ENCODE assay signal across 24 cellular contexts in genomic region chr13:75236774-75237173, GRCh38.
"Had no signal": no experiment of that assay in that cellular context is flagged by ENCODE, and none has a peak within 500 bp of the region (broad histone marks: within the 10 kb centered on the region; RNA-seq: fewer than 3 reads in every experiment).

No MANE protein-coding gene starts in this region.

- H3K27me3 ChIP-seq: adrenal gland, gastrocnemius medialis, upper lobe of left lung had no signal

- H3K36me3 Mint-ChIP-seq: mesothelial cell of epicardium, natural killer cell had no signal

- H3K27ac ChIP-seq: adrenal gland, gastrocnemius medialis, left ventricle myocardium inferior, upper lobe of left lung had no signal

- H3K9me3 ChIP-seq: adrenal gland, gastrocnemius medialis, upper lobe of left lung had no signal

- H3K27ac Mint-ChIP-seq: activated B cell treated with CpG ODN at 0.5 μM for 24 hours; activated CD4-positive, alpha-beta T cell treated with anti-CD3 and anti-CD28 coated beads for 36 hours; activated naive CD8-positive, alpha-beta T cell; activated T-cell treated with anti-CD3 and anti-CD28 coated beads, Interleukin-2, amount 50 U/mL, for 24 hours; activated T-helper 17 cell treated with anti-CD3 and anti-CD28 coated beads, Interleukin-2, amount 50 U/mL, for 72 hours; dendritic cell treated with granulocyte-macrophage colony-stimulating factor and Interleukin-4, amounts not matched to agents 40 ng/mL and 50 ng/mL, for 4 days; mesothelial cell of epicardium; natural killer cell; progenitor cell of endocrine pancreas had no signal

- H3K27me3 Mint-ChIP-seq: activated T-cell treated with anti-CD3 and anti-CD28 coated beads, Interleukin-2, amount 50 U/mL, for 24 hours; dendritic cell treated with granulocyte-macrophage colony-stimulating factor and Interleukin-4, amounts not matched to agents 40 ng/mL and 50 ng/mL, for 4 days had no signal

- H3K4me3 ChIP-seq: adrenal gland, gastrocnemius medialis, left ventricle myocardium inferior, upper lobe of left lung had no signal

- H3K36me3 ChIP-seq: adrenal gland, gastrocnemius medialis, left ventricle myocardium inferior, upper lobe of left lung had no signal

- DNase-seq: activated B cell treated with CpG ODN at 0.5 μM for 24 hours; activated CD4-positive, alpha-beta T cell treated with anti-CD3 and anti-CD28 coated beads for 36 hours; activated CD4-positive, alpha-beta T cell treated with anti-CD3 and anti-CD28 coated beads, Interleukin-2, amount 50 U/mL, for 4 hours; activated CD8-positive, alpha-beta memory T cell treated with anti-CD3 and anti-CD28 coated beads for 24 hours; activated CD8-positive, alpha-beta memory T cell treated with anti-CD3 and anti-CD28 coated beads, Interleukin-2, amount 50 U/mL, for 4 hours; activated naive CD4-positive, alpha-beta T cell; activated T-cell treated with anti-CD3 and anti-CD28 coated beads, Interleukin-2, amount 50 U/mL, for 24 hours; adrenal gland; effector CD4-positive, alpha-beta T cell; gastrocnemius medialis; hippocampal formation; left ventricle myocardium inferior; natural killer cell; stimulated activated CD4-positive, alpha-beta T cell treated with anti-CD3 and anti-CD28 coated beads, Interleukin-12 subunit alpha, Interleukin-12 subunit beta, amount 100 ng/mL, for 4 hours; stimulated activated CD4-positive, alpha-beta T cell treated with anti-CD3 and anti-CD28 coated beads, Interleukin-4, amount 100 ng/mL, for 4 hours; stimulated activated naive CD8-positive, alpha-beta T cell treated with anti-CD3 and anti-CD28 coated beads, Interleukin-15, Interleukin-2, amounts not matched to agents 100 U/mL and 50 U/mL, for 24 hours; T-helper 9 cell; upper lobe of left lung had no signal

- H3K4me1 ChIP-seq: adrenal gland, gastrocnemius medialis, left ventricle myocardium inferior, upper lobe of left lung had no signal

- ATAC-seq: activated CD4-positive, alpha-beta T cell treated with anti-CD3 and anti-CD28 coated beads for 36 hours; activated T-helper 17 cell treated with anti-CD3 and anti-CD28 coated beads, Interleukin-2, amount 50 U/mL, for 72 hours; gastrocnemius medialis; natural killer cell; stimulated activated naive CD8-positive, alpha-beta T cell treated with anti-CD3 and anti-CD28 coated beads, Interleukin-15, Interleukin-2, amounts not matched to agents 100 U/mL and 50 U/mL, for 24 hours had no signal

- H3K4me1 Mint-ChIP-seq: activated B cell treated with CpG ODN at 0.5 μM for 24 hours; activated CD4-positive, alpha-beta T cell treated with anti-CD3 and anti-CD28 coated beads for 36 hours; activated T-helper 17 cell treated with anti-CD3 and anti-CD28 coated beads, Interleukin-2, amount 50 U/mL, for 72 hours; mesothelial cell of epicardium; natural killer cell had no signal

- FAIRE-seq: endometrium had no signal

- H3K4me3 Mint-ChIP-seq: activated B cell treated with CpG ODN at 0.5 μM for 24 hours; activated CD4-positive, alpha-beta T cell treated with anti-CD3 and anti-CD28 coated beads for 36 hours; activated naive CD8-positive, alpha-beta T cell; activated T-cell treated with anti-CD3 and anti-CD28 coated beads, Interleukin-2, amount 50 U/mL, for 24 hours; activated T-helper 17 cell treated with anti-CD3 and anti-CD28 coated beads, Interleukin-2, amount 50 U/mL, for 72 hours; dendritic cell treated with granulocyte-macrophage colony-stimulating factor and Interleukin-4, amounts not matched to agents 40 ng/mL and 50 ng/mL, for 4 days; mesothelial cell of epicardium; natural killer cell had no signal
